Comparison of ENCODE assay signal across 27 cellular contexts in the genomic region with DNA sequence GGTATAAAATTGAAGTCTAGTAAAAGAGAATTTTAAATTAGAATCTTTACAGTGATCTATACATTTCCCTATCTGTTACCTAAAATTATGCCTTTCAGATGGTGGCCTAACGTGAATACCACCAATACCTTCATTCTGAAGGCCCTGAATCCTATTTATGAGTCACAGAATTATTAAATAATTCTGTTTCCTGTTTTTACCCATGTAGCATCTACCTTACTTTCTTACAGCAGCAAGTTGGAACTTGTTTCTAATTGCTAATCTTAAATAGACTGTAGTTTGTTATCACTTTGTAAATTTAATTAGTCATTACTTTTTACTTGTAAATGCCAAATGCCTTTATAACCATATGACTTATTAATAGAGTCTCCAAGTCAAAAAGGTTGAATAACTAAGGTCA.
DNase-seq lines count a peak whose midpoint lies in the region; ATAC-seq, FAIRE-seq and TF ChIP-seq lines count a peak whose summit lies in the region.
"Had no signal": no experiment of that assay in that cellular context is flagged by ENCODE, and none has a peak within 500 bp of the region (broad histone marks: within the 10 kb centered on the region; RNA-seq: fewer than 3 reads in every experiment).

No MANE protein-coding gene starts in this region.

- no peak for TF ChIP-seq CTCF in A549 (IDR thresholded peaks at IDR 0.05)

- TF ChIP-seq EP300 in A549 (IDR thresholded peaks at IDR 0.05) = no peak

- H3K36me3 Mint-ChIP-seq in activated T-cell treated with anti-CD3 and anti-CD28 coated beads, Interleukin-2, amount 50 U/mL, for 24 hours (ENCODE audit: low read depth) = no peaks in the 10 kb centered on the region

- H3K27ac ChIP-seq in A549 = peak overlapping the region; percentile 70 to 79; a peak in 5 of 6 replicates
- H3K27ac ChIP-seq: GM23248, HL-60, SJCRH30 had no signal

- WGBS in A549 (ENCODE audit: missing lambda C conversion rate) = 9% methylated on average over 1 of the region's 1 CpG

- no peak overlapping the region for H3K27ac Mint-ChIP-seq in activated T-cell treated with anti-CD3 and anti-CD28 coated beads, Interleukin-2, amount 50 U/mL, for 24 hours
- H3K27ac Mint-ChIP-seq: CD4-positive, alpha-beta T cell; H9 had no signal

- H3K9me3 ChIP-seq in A549 = no peaks in the 10 kb centered on the region
- H3K9me3 ChIP-seq: SJCRH30 had no signal

- FAIRE-seq in A549 (lab: Jason Lieb, UNC) (no peak), islet of Langerhans (lab: Jason Lieb, UNC) (peak; percentile 96), HTR-8/SVneo (lab: Jason Lieb, UNC) (no peak)
- FAIRE-seq: A204.1, GM12892 had no signal

- peaks cover 11% of the 10 kb centered on the region for H3K4me1 Mint-ChIP-seq in activated T-cell treated with anti-CD3 and anti-CD28 coated beads, Interleukin-2, amount 50 U/mL, for 24 hours (ENCODE audit: low read depth)

- peak overlapping the region; percentile 37; the same call in 2 of the 3 replicates for H3K4me3 ChIP-seq in A549
- H3K4me3 ChIP-seq: GM23248, SJCRH30 had no signal

- no peak for DNase-seq in A549 (ENCODE audit: low read depth in 1 of 2, low spot score in 1 of 2)
- peak; percentile 51 for DNase-seq in HT-29 (ENCODE audit: low spot score)
- peak; percentile 41 for DNase-seq in dermis blood vessel endothelial cell
- DNase-seq in activated T-cell treated with anti-CD3 and anti-CD28 coated beads, Interleukin-2, amount 50 U/mL, for 24 hours = no peak
- no peak for DNase-seq in C1 segment of cervical spinal cord (lab: John Stamatoyannopoulos, UW)
- no peak for DNase-seq in HTR-8/SVneo (ENCODE audit: insufficient read length, low spot score)
- DNase-seq: CD4-positive, alpha-beta T cell; COR-L47; DMS 273 treated with DMSO at 0.1 percent for 48 hours; GM23248; H9; KG1; NCI-H1105 treated with DMSO at 0.1 percent for 48 hours; NCI-H1694; NCI-H2081; NCI-H2171; NCI-H345; NCI-H524; NCI-H774; NK-92 treated with Interleukin-12 subunit alpha and Interleukin-12 subunit beta, amount 100 ng/mL, for 24 hours; SJCRH30 had no signal

- POLR2A ChIA-PET in A549 (lab: Yijun Ruan, JAX) = interaction anchor here (0.9 kb wide), 1 partner anchor 32 kb away, joined by 3 read pairs; no protein-coding TSS in a partner anchor

- H3K4me3 Mint-ChIP-seq in activated T-cell treated with anti-CD3 and anti-CD28 coated beads, Interleukin-2, amount 50 U/mL, for 24 hours = no peak overlapping the region
- H3K4me3 Mint-ChIP-seq: CD4-positive, alpha-beta T cell; H9 had no signal

- CTCF ChIA-PET in A549 (lab: Yijun Ruan, JAX) = interaction anchor here (0.6 to 1.4 kb wide), 3 partner anchors 11 to 32 kb away, joined by 3 read pairs; no protein-coding TSS in a partner anchor

- no peaks in the 10 kb centered on the region for H3K9me3 Mint-ChIP-seq in activated T-cell treated with anti-CD3 and anti-CD28 coated beads, Interleukin-2, amount 50 U/mL, for 24 hours
- H3K9me3 Mint-ChIP-seq: CD4-positive, alpha-beta T cell; H9 had no signal

- TF ChIP-seq POLR2A in A549 (IDR thresholded peaks at IDR 0.05; ENCODE audit: low read length) = no peak

- TF ChIP-seq RAD21 in A549 (conservative IDR thresholded peaks at IDR 0.05 in 1 of 2, IDR thresholded peaks at IDR 0.05 in 1 of 2) = no peak

- H3K4me1 ChIP-seq in A549 = peaks cover 89% of the 10 kb centered on the region

- ATAC-seq in A549 = no peak
- ATAC-seq in GM21515 (IDR thresholded peaks at IDR 0.05; ENCODE audit: unreplicated experiment) = no peak
- ATAC-seq: Panc1 had no signal

- H3K4me2 ChIP-seq in A549 = peak overlapping the region; percentile 83

- peaks cover 1% of the 10 kb centered on the region for H3K27me3 Mint-ChIP-seq in activated T-cell treated with anti-CD3 and anti-CD28 coated beads, Interleukin-2, amount 50 U/mL, for 24 hours
- H3K27me3 Mint-ChIP-seq: CD4-positive, alpha-beta T cell had no signal

TF ChIP-seq in A549, 52 proteins besides CTCF, POLR2A, EP300 and RAD21 (continues in another document):
- TF ChIP-seq, protein P1, sequence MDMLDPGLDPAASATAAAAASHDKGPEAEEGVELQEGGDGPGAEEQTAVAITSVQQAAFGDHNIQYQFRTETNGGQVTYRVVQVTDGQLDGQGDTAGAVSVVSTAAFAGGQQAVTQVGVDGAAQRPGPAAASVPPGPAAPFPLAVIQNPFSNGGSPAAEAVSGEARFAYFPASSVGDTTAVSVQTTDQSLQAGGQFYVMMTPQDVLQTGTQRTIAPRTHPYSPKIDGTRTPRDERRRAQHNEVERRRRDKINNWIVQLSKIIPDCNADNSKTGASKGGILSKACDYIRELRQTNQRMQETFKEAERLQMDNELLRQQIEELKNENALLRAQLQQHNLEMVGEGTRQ (IDR thresholded peaks at IDR 0.05) = no peak
- no peak for TF ChIP-seq HOXB13 (CRISPR knock-in tag; IDR thresholded peaks at IDR 0.05; ENCODE audit: low read depth)
- no peak for TF ChIP-seq FOSB (CRISPR knock-in tag; IDR thresholded peaks at IDR 0.05)
- no peak for TF ChIP-seq HDAC2 (IDR thresholded peaks at IDR 0.05)
- no peak for TF ChIP-seq RNF2 (IDR thresholded peaks at IDR 0.05; ENCODE audit: borderline replicate concordance, low read depth)
- TF ChIP-seq HEYL (CRISPR knock-in tag; IDR thresholded peaks at IDR 0.05) = no peak
- TF ChIP-seq ZNF302 (CRISPR knock-in tag; IDR thresholded peaks at IDR 0.05) = no peak
- no peak for TF ChIP-seq GATA3 (IDR thresholded peaks at IDR 0.05; ENCODE audit: borderline replicate concordance)
- TF ChIP-seq MYC (IDR thresholded peaks at IDR 0.05; ENCODE audit: borderline replicate concordance, low read length) = no peak
- TF ChIP-seq SMC3 (IDR thresholded peaks at IDR 0.05) = no peak
- TF ChIP-seq, protein P2, sequence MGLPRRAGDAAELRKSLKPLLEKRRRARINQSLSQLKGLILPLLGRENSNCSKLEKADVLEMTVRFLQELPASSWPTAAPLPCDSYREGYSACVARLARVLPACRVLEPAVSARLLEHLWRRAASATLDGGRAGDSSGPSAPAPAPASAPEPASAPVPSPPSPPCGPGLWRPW (IDR thresholded peaks at IDR 0.05) = no peak
- no peak for TF ChIP-seq FOSL2 (IDR thresholded peaks at IDR 0.05)
- TF ChIP-seq FOSL2 (CRISPR knock-in tag; IDR thresholded peaks at IDR 0.05) = peak; percentile 56
- TF ChIP-seq, protein P3, sequence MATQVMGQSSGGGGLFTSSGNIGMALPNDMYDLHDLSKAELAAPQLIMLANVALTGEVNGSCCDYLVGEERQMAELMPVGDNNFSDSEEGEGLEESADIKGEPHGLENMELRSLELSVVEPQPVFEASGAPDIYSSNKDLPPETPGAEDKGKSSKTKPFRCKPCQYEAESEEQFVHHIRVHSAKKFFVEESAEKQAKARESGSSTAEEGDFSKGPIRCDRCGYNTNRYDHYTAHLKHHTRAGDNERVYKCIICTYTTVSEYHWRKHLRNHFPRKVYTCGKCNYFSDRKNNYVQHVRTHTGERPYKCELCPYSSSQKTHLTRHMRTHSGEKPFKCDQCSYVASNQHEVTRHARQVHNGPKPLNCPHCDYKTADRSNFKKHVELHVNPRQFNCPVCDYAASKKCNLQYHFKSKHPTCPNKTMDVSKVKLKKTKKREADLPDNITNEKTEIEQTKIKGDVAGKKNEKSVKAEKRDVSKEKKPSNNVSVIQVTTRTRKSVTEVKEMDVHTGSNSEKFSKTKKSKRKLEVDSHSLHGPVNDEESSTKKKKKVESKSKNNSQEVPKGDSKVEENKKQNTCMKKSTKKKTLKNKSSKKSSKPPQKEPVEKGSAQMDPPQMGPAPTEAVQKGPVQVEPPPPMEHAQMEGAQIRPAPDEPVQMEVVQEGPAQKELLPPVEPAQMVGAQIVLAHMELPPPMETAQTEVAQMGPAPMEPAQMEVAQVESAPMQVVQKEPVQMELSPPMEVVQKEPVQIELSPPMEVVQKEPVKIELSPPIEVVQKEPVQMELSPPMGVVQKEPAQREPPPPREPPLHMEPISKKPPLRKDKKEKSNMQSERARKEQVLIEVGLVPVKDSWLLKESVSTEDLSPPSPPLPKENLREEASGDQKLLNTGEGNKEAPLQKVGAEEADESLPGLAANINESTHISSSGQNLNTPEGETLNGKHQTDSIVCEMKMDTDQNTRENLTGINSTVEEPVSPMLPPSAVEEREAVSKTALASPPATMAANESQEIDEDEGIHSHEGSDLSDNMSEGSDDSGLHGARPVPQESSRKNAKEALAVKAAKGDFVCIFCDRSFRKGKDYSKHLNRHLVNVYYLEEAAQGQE (IDR thresholded peaks at IDR 0.05) = no peak
- TF ChIP-seq CEBPB (IDR thresholded peaks at IDR 0.05) = no peak
- TF ChIP-seq, protein P4, sequence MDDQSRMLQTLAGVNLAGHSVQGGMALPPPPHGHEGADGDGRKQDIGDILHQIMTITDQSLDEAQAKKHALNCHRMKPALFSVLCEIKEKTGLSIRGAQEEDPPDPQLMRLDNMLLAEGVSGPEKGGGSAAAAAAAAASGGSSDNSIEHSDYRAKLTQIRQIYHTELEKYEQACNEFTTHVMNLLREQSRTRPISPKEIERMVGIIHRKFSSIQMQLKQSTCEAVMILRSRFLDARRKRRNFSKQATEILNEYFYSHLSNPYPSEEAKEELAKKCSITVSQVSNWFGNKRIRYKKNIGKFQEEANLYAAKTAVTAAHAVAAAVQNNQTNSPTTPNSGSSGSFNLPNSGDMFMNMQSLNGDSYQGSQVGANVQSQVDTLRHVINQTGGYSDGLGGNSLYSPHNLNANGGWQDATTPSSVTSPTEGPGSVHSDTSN (IDR thresholded peaks at IDR 0.05) = no peak
- 0 out of 2 replicates have a peak, but pooled peaks have one; percentile 14 for TF ChIP-seq HOXA7 (CRISPR knock-in tag; IDR thresholded peaks at IDR 0.05)
- no peak for TF ChIP-seq NFE2L2 (conservative IDR thresholded peaks at IDR 0.05; ENCODE audit: low read length)
- TF ChIP-seq, protein P5, sequence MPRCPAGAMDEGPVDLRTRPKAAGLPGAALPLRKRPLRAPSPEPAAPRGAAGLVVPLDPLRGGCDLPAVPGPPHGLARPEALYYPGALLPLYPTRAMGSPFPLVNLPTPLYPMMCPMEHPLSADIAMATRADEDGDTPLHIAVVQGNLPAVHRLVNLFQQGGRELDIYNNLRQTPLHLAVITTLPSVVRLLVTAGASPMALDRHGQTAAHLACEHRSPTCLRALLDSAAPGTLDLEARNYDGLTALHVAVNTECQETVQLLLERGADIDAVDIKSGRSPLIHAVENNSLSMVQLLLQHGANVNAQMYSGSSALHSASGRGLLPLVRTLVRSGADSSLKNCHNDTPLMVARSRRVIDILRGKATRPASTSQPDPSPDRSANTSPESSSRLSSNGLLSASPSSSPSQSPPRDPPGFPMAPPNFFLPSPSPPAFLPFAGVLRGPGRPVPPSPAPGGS (IDR thresholded peaks at IDR 0.05) = no peak
- TF ChIP-seq RCOR1 (IDR thresholded peaks at IDR 0.05; ENCODE audit: low read depth, low read length) = no peak
- no peak for TF ChIP-seq NPAS2 (CRISPR knock-in tag; IDR thresholded peaks at IDR 0.05; ENCODE audit: borderline replicate concordance)
- no peak for TF ChIP-seq EHMT2 (IDR thresholded peaks at IDR 0.05; ENCODE audit: low read depth)

Comparison
In these comparisons a context has a peak if more than half of its experiments do, and no peak if none do; other contexts are left out.
1. DNase-seq: peak in HT-29 (single experiment) and dermis blood vessel endothelial cell (single experiment); none in A549 (0 of 2), activated T-cell treated with anti-CD3 and anti-CD28 coated beads, Interleukin-2, amount 50 U/mL, for 24 hours (single experiment), C1 segment of cervical spinal cord (0 of 14) and HTR-8/SVneo (single experiment).